In genomic region chr3:125072749-125073404, GRCh38 we compare ENCODE assay signal across 13 cellular contexts.
"Had no signal": no experiment of that assay in that cellular context is flagged by ENCODE, and none has a peak within 500 bp of the region (broad histone marks: within the 10 kb centered on the region; RNA-seq: fewer than 3 reads in every experiment).

No MANE protein-coding gene starts in this region.

- H3K9me3 ChIP-seq: body of pancreas, lower lobe of right lung, neutrophil had no signal

- H3K27ac ChIP-seq: body of pancreas, dorsolateral prefrontal cortex, lower lobe of right lung, neutrophil had no signal

- H3K4me3 ChIP-seq: body of pancreas, dorsolateral prefrontal cortex, lower lobe of right lung had no signal

- H3K4me1 ChIP-seq: body of pancreas, lower lobe of right lung had no signal

- H3K36me3 ChIP-seq: lower lobe of right lung, neutrophil had no signal

- DNase-seq: activated CD4-positive, alpha-beta T cell treated with anti-CD3 and anti-CD28 coated beads, Interleukin-2, amount 50 U/mL, for 4 hours; activated CD8-positive, alpha-beta memory T cell treated with anti-CD3 and anti-CD28 coated beads, Interleukin-2, amount 10 ng/mL, durations not matched to agents 7 days and 5 days; activated effector memory CD4-positive, alpha-beta T cell treated with Interleukin-2 at 50 U/mL for 16 hours; activated T-cell treated with anti-CD3 and anti-CD28 coated beads, Interleukin-2, amount 50 U/mL, for 24 hours; amniotic stem cell; dorsolateral prefrontal cortex; lower lobe of right lung; naive thymus-derived CD4-positive, alpha-beta T cell; stimulated activated CD4-positive, alpha-beta T cell treated with anti-CD3 and anti-CD28 coated beads, Interleukin-2, amount 100 ng/mL, for 24 hours; stimulated activated naive CD4-positive, alpha-beta T cell treated with Interleukin-2 at 50 U/mL for 16 hours had no signal

- H3K27me3 ChIP-seq: body of pancreas, dorsolateral prefrontal cortex, neutrophil had no signal

- ATAC-seq: activated CD4-positive, CD25-positive, alpha-beta regulatory T cell treated with anti-CD3 and anti-CD28 coated beads, Interleukin-2, amount 50 U/mL, for 24 hours; activated CD8-positive, alpha-beta memory T cell treated with anti-CD3 and anti-CD28 coated beads, Interleukin-2, amount 10 ng/mL, durations not matched to agents 7 days and 5 days; body of pancreas; naive thymus-derived CD4-positive, alpha-beta T cell had no signal
